ENCODE assay signal across 19 cellular contexts in genomic region chr10:114517681-114518250, GRCh38.
DNase-seq lines count a peak whose midpoint lies in the region; ATAC-seq, FAIRE-seq and TF ChIP-seq lines count a peak whose summit lies in the region.
"Had no signal": no experiment of that assay in that cellular context is flagged by ENCODE, and none has a peak within 500 bp of the region (broad histone marks: within the 10 kb centered on the region; RNA-seq: fewer than 3 reads in every experiment).

No MANE protein-coding gene starts in this region.

- H3K23ac ChIP-seq in mesendoderm (ENCODE audit: low read length) = no peak overlapping the region

- H3K18ac ChIP-seq in mesendoderm (ENCODE audit: low read length) = no peak overlapping the region

- no peak overlapping the region for H3K4ac ChIP-seq in mesendoderm (ENCODE audit: low read depth, low read length)

- ATAC-seq in activated T-cell treated with anti-CD3 and anti-CD28 coated beads, Interleukin-2, amount 50 U/mL, for 4 hours = peak; percentile 8 to 14
- ATAC-seq in stimulated activated naive CD8-positive, alpha-beta T cell treated with anti-CD3 and anti-CD28 coated beads, Interleukin-15, amount 100 ng/mL, for 72 hours = peak; percentile 59
- ATAC-seq in upper lobe of right lung = no peak

- H3K4me1 Mint-ChIP-seq in activated T-cell treated with anti-CD3 and anti-CD28 coated beads, Interleukin-2, amount 50 U/mL, for 4 hours (ENCODE audit: low read depth) = peaks cover 94% of the 10 kb centered on the region
- peaks cover 84% of the 10 kb centered on the region for H3K4me1 Mint-ChIP-seq in brain
- peaks cover 100% of the 10 kb centered on the region for H3K4me1 Mint-ChIP-seq in stimulated activated naive CD8-positive, alpha-beta T cell treated with anti-CD3 and anti-CD28 coated beads, Interleukin-15, amount 100 ng/mL, for 72 hours

- no peak for TF ChIP-seq POLR2A in GM12891 (IDR thresholded peaks at IDR 0.05; ENCODE audit: low read depth, low read length)

- peak overlapping the region; percentile 26 for H3K4me3 Mint-ChIP-seq in activated T-cell treated with anti-CD3 and anti-CD28 coated beads, Interleukin-2, amount 50 U/mL, for 4 hours
- no peak overlapping the region for H3K4me3 Mint-ChIP-seq in brain
- peak overlapping the region; percentile 72 to 79 for H3K4me3 Mint-ChIP-seq in stimulated activated naive CD8-positive, alpha-beta T cell treated with anti-CD3 and anti-CD28 coated beads, Interleukin-15, amount 100 ng/mL, for 72 hours

- peak overlapping the region in 3 of 5 experiments; percentile 30 to 81 (median 71) for H3K27ac Mint-ChIP-seq in brain
- H3K27ac Mint-ChIP-seq in stimulated activated naive CD8-positive, alpha-beta T cell treated with anti-CD3 and anti-CD28 coated beads, Interleukin-15, amount 100 ng/mL, for 72 hours = peak overlapping the region; percentile 92 to 95

- FAIRE-seq in GM12891 (lab: Jason Lieb, UNC) = peak; percentile 28
- FAIRE-seq: D721Med, frontal cortex, GM12892 had no signal

- H2BK15ac ChIP-seq in mesendoderm (replicated peaks; ENCODE audit: low read depth) = no peak overlapping the region

- no peaks in the 10 kb centered on the region for H3K9me3 Mint-ChIP-seq in activated T-cell treated with anti-CD3 and anti-CD28 coated beads, Interleukin-2, amount 50 U/mL, for 4 hours
- H3K9me3 Mint-ChIP-seq in brain = no peaks in the 10 kb centered on the region
- no peaks in the 10 kb centered on the region for H3K9me3 Mint-ChIP-seq in stimulated activated naive CD8-positive, alpha-beta T cell treated with anti-CD3 and anti-CD28 coated beads, Interleukin-15, amount 100 ng/mL, for 72 hours
- H3K9me3 Mint-ChIP-seq: naive B cell had no signal

- no peak for DNase-seq in activated T-cell treated with anti-CD3 and anti-CD28 coated beads, Interleukin-2, amount 50 U/mL, for 4 hours
- DNase-seq in activated T-cell treated with anti-CD3 and anti-CD28 coated beads, Interleukin-2, amount 50 U/mL, for 1 hour = no peak
- DNase-seq in GM12891 (ENCODE audit: insufficient read length, low spot score) (no peak), SK-N-DZ (ENCODE audit: low spot score) (no peak), upper lobe of right lung (no peak), mesendoderm (no peak)
- DNase-seq in stimulated activated naive CD8-positive, alpha-beta T cell treated with anti-CD3 and anti-CD28 coated beads, Interleukin-15, amount 100 ng/mL, for 72 hours = no peak
- DNase-seq: activated CD4-positive, CD25-positive, alpha-beta regulatory T cell; amygdala; GDM1; naive B cell; NCI-H526 treated with DMSO at 0.1 percent for 48 hours; OCI-M1; stimulated activated naive CD4-positive, alpha-beta T cell had no signal

- peaks cover 28% of the 10 kb centered on the region for H3K36me3 Mint-ChIP-seq in activated T-cell treated with anti-CD3 and anti-CD28 coated beads, Interleukin-2, amount 50 U/mL, for 4 hours (ENCODE audit: insufficient read depth)
- peaks cover 4% of the 10 kb centered on the region for H3K36me3 Mint-ChIP-seq in brain

- no peak overlapping the region for H2BK5ac ChIP-seq in mesendoderm (ENCODE audit: low read length)

- H3K9ac ChIP-seq in mesendoderm (ENCODE audit: low read length) = no peak overlapping the region

- H4K8ac ChIP-seq in mesendoderm (ENCODE audit: low read depth, low read length) = no peak overlapping the region

- H3K4me1 ChIP-seq in upper lobe of right lung (peaks cover 14% of the 10 kb centered on the region), mesendoderm (ENCODE audit: control insufficient read depth, low read depth, low read length) (peaks cover 11% of the 10 kb centered on the region)
- H3K4me1 ChIP-seq: prostate gland had no signal

- H3K27me3 Mint-ChIP-seq in activated T-cell treated with anti-CD3 and anti-CD28 coated beads, Interleukin-2, amount 50 U/mL, for 4 hours (ENCODE audit: low read depth) = no peaks in the 10 kb centered on the region
- peaks cover 61% of the 10 kb centered on the region for H3K27me3 Mint-ChIP-seq in brain
- H3K27me3 Mint-ChIP-seq in stimulated activated naive CD8-positive, alpha-beta T cell treated with anti-CD3 and anti-CD28 coated beads, Interleukin-15, amount 100 ng/mL, for 72 hours = no peaks in the 10 kb centered on the region
- H3K27me3 Mint-ChIP-seq: naive B cell had no signal

- H2BK120ac ChIP-seq in mesendoderm (ENCODE audit: low read depth, low read length) = no peak overlapping the region

- intact Hi-C loops in upper lobe of right lung (cut with DNase I) = no loop called here

- no peak overlapping the region for H3K4me2 ChIP-seq in mesendoderm (ENCODE audit: low read length)

- no CpG with 5 or more reads among the region's 7 CpGs for WGBS in mesendoderm (ENCODE audit: extremely low coverage, insufficient coverage, low lambda C conversion rate)

- peaks cover 9% of the 10 kb centered on the region for H3K79me1 ChIP-seq in mesendoderm (ENCODE audit: low read length)

- TF ChIP-seq CTCF in brain (conservative IDR thresholded peaks at IDR 0.05) = no peak
- TF ChIP-seq CTCF in upper lobe of right lung (IDR thresholded peaks at IDR 0.05) = no peak

- H3K9me3 ChIP-seq in upper lobe of right lung = no peaks in the 10 kb centered on the region
- H3K9me3 ChIP-seq: prostate gland had no signal

- H3K79me2 ChIP-seq in mesendoderm (ENCODE audit: control insufficient read depth, insufficient read depth, low read length) = peaks cover 17% of the 10 kb centered on the region

- no peaks in the 10 kb centered on the region for H3K27me3 ChIP-seq in upper lobe of right lung
- no peaks in the 10 kb centered on the region for H3K27me3 ChIP-seq in mesendoderm (ENCODE audit: insufficient read depth, low read length, poor library complexity)

- no peak overlapping the region for H2AK5ac ChIP-seq in mesendoderm (ENCODE audit: low read length)

- H3K27ac ChIP-seq in upper lobe of right lung (no peak overlapping the region), mesendoderm (ENCODE audit: low read depth, low read length) (no peak overlapping the region)

- no peak overlapping the region for H4K5ac ChIP-seq in mesendoderm (ENCODE audit: low read length)

- no peak overlapping the region for H3K4me3 ChIP-seq in upper lobe of right lung
- no peak overlapping the region for H3K4me3 ChIP-seq in mesendoderm (ENCODE audit: low read length)
- H3K4me3 ChIP-seq: prostate gland had no signal

- H3K56ac ChIP-seq in mesendoderm (ENCODE audit: low read length) = no peak overlapping the region

- H3K36me3 ChIP-seq in upper lobe of right lung (no peaks in the 10 kb centered on the region), mesendoderm (ENCODE audit: control insufficient read depth, insufficient read depth, low read length) (no peaks in the 10 kb centered on the region)
- H3K36me3 ChIP-seq: prostate gland had no signal

TF ChIP-seq in GM12891, 5 proteins besides CTCF, POLR2A, EP300 and RAD21:
- TF ChIP-seq POU2F2 (IDR thresholded peaks at IDR 0.05; ENCODE audit: low read depth, low read length) (no peak), POLR2AphosphoS5 (IDR thresholded peaks at IDR 0.05; ENCODE audit: low read depth, low read length) (no peak), SPI1 (IDR thresholded peaks at IDR 0.05; ENCODE audit: low read depth, low read length) (no peak)

Comparison
In these comparisons a context has a peak if more than half of its experiments do, and no peak if none do; other contexts are left out.
1. H3K4me3 Mint-ChIP-seq: peak in activated T-cell treated with anti-CD3 and anti-CD28 coated beads, Interleukin-2, amount 50 U/mL, for 4 hours (single experiment) and stimulated activated naive CD8-positive, alpha-beta T cell treated with anti-CD3 and anti-CD28 coated beads, Interleukin-15, amount 100 ng/mL, for 72 hours (2 of 2); none in brain (0 of 5).